ENCODE assay signal across 28 cellular contexts in genomic region chr2:15658911-15659310, GRCh38.
"Had no signal": no experiment of that assay in that cellular context is flagged by ENCODE, and none has a peak within 500 bp of the region (broad histone marks: within the 10 kb centered on the region; RNA-seq: fewer than 3 reads in every experiment).

No MANE protein-coding gene starts in this region.

- H3K4me3 Mint-ChIP-seq: naive thymus-derived CD8-positive, alpha-beta T cell; natural killer cell treated with Interleukin-12 subunit alpha and Interleukin-12 subunit beta and Interleukin-15 and Interleukin-18, amount 100 ng/mL, for 72 hours; neural progenitor cell; stimulated activated effector memory CD8-positive, alpha-beta T cell treated with anti-CD3 and anti-CD28 coated beads, Interleukin-12 subunit alpha, Interleukin-12 subunit beta, amount 100 ng/mL, for 72 hours; stimulated activated naive B cell treated with anti-CD40 and anti-IgM and Interleukin-4, amounts not matched to agents 10 μg/mL and 1 μg/mL and 100 μg/mL, for 72 hours; stimulated activated naive CD8-positive, alpha-beta T cell treated with anti-CD3 and anti-CD28 coated beads, Interleukin-15, Interleukin-2, amounts not matched to agents 100 ng/mL and 50 ng/mL, for 24 hours; type B pancreatic cell had no signal

- H3K4me1 ChIP-seq: neural progenitor cell, parathyroid adenoma, psoas muscle, right lobe of liver, sigmoid colon, stomach, thyroid gland, tibial nerve, upper lobe of right lung, uterus had no signal

- H3K36me3 ChIP-seq: neural progenitor cell, ovary, right lobe of liver, sigmoid colon, stomach, thoracic aorta, thyroid gland, tibial nerve, upper lobe of right lung, uterus had no signal

- H3K9ac ChIP-seq: neural progenitor cell, parathyroid adenoma had no signal

- H3K4me1 Mint-ChIP-seq: stimulated activated effector memory CD8-positive, alpha-beta T cell treated with anti-CD3 and anti-CD28 coated beads, Interleukin-12 subunit alpha, Interleukin-12 subunit beta, amount 100 ng/mL, for 72 hours had no signal

- ATAC-seq: naive thymus-derived CD8-positive, alpha-beta T cell; natural killer cell treated with Interleukin-12 subunit alpha and Interleukin-12 subunit beta and Interleukin-15 and Interleukin-18, amount 100 ng/mL, for 72 hours; psoas muscle; right cardiac atrium; right lobe of liver; stimulated activated effector memory CD8-positive, alpha-beta T cell treated with anti-CD3 and anti-CD28 coated beads, Interleukin-12 subunit alpha, Interleukin-12 subunit beta, amount 100 ng/mL, for 72 hours; stimulated activated naive B cell treated with anti-CD40 and anti-IgM and Interleukin-4, amounts not matched to agents 10 μg/mL and 1 μg/mL and 100 μg/mL, for 72 hours; upper lobe of right lung had no signal

- H3K4me3 ChIP-seq: neural progenitor cell, ovary, psoas muscle, right lobe of liver, sigmoid colon, stomach, thoracic aorta, thyroid gland, tibial nerve, upper lobe of right lung, uterus had no signal

- H3K27ac ChIP-seq: neural progenitor cell, ovary, parathyroid adenoma, psoas muscle, right lobe of liver, sigmoid colon, stomach, thoracic aorta, thyroid gland, tibial nerve, upper lobe of right lung, uterus had no signal

- H3K36me3 Mint-ChIP-seq: natural killer cell treated with Interleukin-12 subunit alpha and Interleukin-12 subunit beta and Interleukin-15 and Interleukin-18, amount 100 ng/mL, for 72 hours; neural progenitor cell; stimulated activated effector memory CD8-positive, alpha-beta T cell treated with anti-CD3 and anti-CD28 coated beads, Interleukin-12 subunit alpha, Interleukin-12 subunit beta, amount 100 ng/mL, for 72 hours; stimulated activated naive B cell treated with anti-CD40 and anti-IgM and Interleukin-4, amounts not matched to agents 10 μg/mL and 1 μg/mL and 100 μg/mL, for 72 hours; type B pancreatic cell had no signal

- DNase-seq: naive thymus-derived CD8-positive, alpha-beta T cell; occipital lobe; ovary; posterior cingulate gyrus; psoas muscle; right cardiac atrium; right lobe of liver; sigmoid colon; small intestine; stimulated activated CD4-positive, alpha-beta T cell treated with anti-CD3 and anti-CD28 coated beads, Interleukin-15, amount 100 ng/mL, for 24 hours; stimulated activated CD4-positive, alpha-beta T cell treated with anti-CD3 and anti-CD28 coated beads, Interleukin-2, amount 100 ng/mL, for 24 hours; stimulated activated CD4-positive, alpha-beta T cell treated with anti-CD3 and anti-CD28 coated beads, Interleukin-2, amount 100 ng/mL, for 48 hours; stimulated activated CD4-positive, alpha-beta T cell treated with anti-CD3 and anti-CD28 coated beads, Interleukin-4, amount 100 ng/mL, for 24 hours; stimulated activated naive B cell treated with anti-CD40 and anti-IgM and Interleukin-4, amounts not matched to agents 10 μg/mL and 1 μg/mL and 100 μg/mL, for 72 hours; stimulated activated naive CD4-positive, alpha-beta T cell treated with Interleukin-2 at 50 U/mL for 16 hours; stomach; thyroid gland; upper lobe of right lung; uterus had no signal

- H3K27ac Mint-ChIP-seq: naive thymus-derived CD8-positive, alpha-beta T cell; natural killer cell treated with Interleukin-12 subunit alpha and Interleukin-12 subunit beta and Interleukin-15 and Interleukin-18, amount 100 ng/mL, for 72 hours; neural progenitor cell; progenitor cell of endocrine pancreas; stimulated activated effector memory CD8-positive, alpha-beta T cell treated with anti-CD3 and anti-CD28 coated beads, Interleukin-12 subunit alpha, Interleukin-12 subunit beta, amount 100 ng/mL, for 72 hours; stimulated activated naive B cell treated with anti-CD40 and anti-IgM and Interleukin-4, amounts not matched to agents 10 μg/mL and 1 μg/mL and 100 μg/mL, for 72 hours; stimulated activated naive CD8-positive, alpha-beta T cell treated with anti-CD3 and anti-CD28 coated beads, Interleukin-15, Interleukin-2, amounts not matched to agents 100 ng/mL and 50 ng/mL, for 24 hours; type B pancreatic cell had no signal

- H3K27me3 ChIP-seq: neural progenitor cell, ovary, right lobe of liver, sigmoid colon, thyroid gland, tibial nerve, upper lobe of right lung, uterus had no signal

- H3K9me3 Mint-ChIP-seq: stimulated activated naive CD8-positive, alpha-beta T cell treated with anti-CD3 and anti-CD28 coated beads, Interleukin-15, Interleukin-2, amounts not matched to agents 100 ng/mL and 50 ng/mL, for 24 hours had no signal

- H3K4me2 ChIP-seq: neural progenitor cell had no signal

- H2AFZ ChIP-seq: neural progenitor cell, parathyroid adenoma had no signal

- H3K9me3 ChIP-seq: ovary, psoas muscle, right lobe of liver, sigmoid colon, stomach, thoracic aorta, thyroid gland, tibial nerve, upper lobe of right lung, uterus had no signal
